ENCODE assay signal across 17 cellular contexts in the genomic region with DNA sequence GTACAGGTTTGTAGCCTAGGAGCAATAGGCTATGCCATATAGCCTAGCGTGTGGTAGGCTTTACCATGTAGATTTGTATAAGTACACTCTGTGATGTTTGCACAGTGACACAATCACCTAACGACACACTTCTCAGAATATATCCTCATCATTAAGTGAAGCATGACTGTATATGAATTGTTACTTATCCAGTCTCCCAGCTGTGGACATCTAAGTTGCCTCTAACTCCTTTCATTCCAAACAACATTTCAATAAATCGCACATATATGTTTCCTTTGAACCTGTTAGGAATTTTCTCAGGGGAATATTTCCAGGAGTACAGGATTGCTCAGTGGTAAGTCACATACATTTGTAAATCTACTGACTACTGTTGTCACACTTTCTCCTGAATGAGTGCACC.
A peak's percentile ranks its signal among the peaks of the same experiment; 100 is the strongest.
DNase-seq lines count a peak whose midpoint lies in the region; ATAC-seq, FAIRE-seq and TF ChIP-seq lines count a peak whose summit lies in the region.
"Had no signal": no experiment of that assay in that cellular context is flagged by ENCODE, and none has a peak within 500 bp of the region (broad histone marks: within the 10 kb centered on the region; RNA-seq: fewer than 3 reads in every experiment).

No MANE protein-coding gene starts in this region.

- H3K9me3 Mint-ChIP-seq in activated naive CD4-positive, alpha-beta T cell treated with anti-CD3 and anti-CD28 coated beads, Interleukin-2, amount 50 U/mL, for 24 hours = no peaks in the 10 kb centered on the region
- no peaks in the 10 kb centered on the region for H3K9me3 Mint-ChIP-seq in activated naive CD4-positive, alpha-beta T cell treated with anti-CD3 and anti-CD28 coated beads, Interleukin-2, amount 10 ng/mL, durations not matched to agents 7 days and 5 days

- no peaks in the 10 kb centered on the region for H3K27me3 Mint-ChIP-seq in activated naive CD4-positive, alpha-beta T cell treated with anti-CD3 and anti-CD28 coated beads, Interleukin-2, amount 50 U/mL, for 24 hours
- H3K27me3 Mint-ChIP-seq in activated naive CD4-positive, alpha-beta T cell treated with anti-CD3 and anti-CD28 coated beads, Interleukin-2, amount 10 ng/mL, durations not matched to agents 7 days and 5 days = no peaks in the 10 kb centered on the region

- no peaks in the 10 kb centered on the region for H3K36me3 ChIP-seq in bronchial epithelial cell (ENCODE audit: control insufficient read depth, insufficient read depth, low read length)

- peaks cover 23% of the 10 kb centered on the region for H3K36me3 Mint-ChIP-seq in activated naive CD4-positive, alpha-beta T cell treated with anti-CD3 and anti-CD28 coated beads, Interleukin-2, amount 50 U/mL, for 24 hours
- H3K36me3 Mint-ChIP-seq in activated naive CD4-positive, alpha-beta T cell treated with anti-CD3 and anti-CD28 coated beads, Interleukin-2, amount 10 ng/mL, durations not matched to agents 7 days and 5 days = peaks cover 69% of the 10 kb centered on the region

- no peak for DNase-seq in activated naive CD4-positive, alpha-beta T cell treated with anti-CD3 and anti-CD28 coated beads, Interleukin-2, amount 10 ng/mL, durations not matched to agents 7 days and 5 days
- DNase-seq in NCI-H510A (lab: John Stamatoyannopoulos, UW) (peak; percentile 52), bronchial epithelial cell (ENCODE audit: low read depth) (peak; percentile 20), foreskin melanocyte (no peak), anterior cingulate cortex (lab: John Stamatoyannopoulos, UW) (no peak)
- DNase-seq: COR-L47, DMS153, H7, NCI-H1105 treated with DMSO at 0.1 percent for 48 hours, NCI-H2029, NCI-H524 treated with DMSO at 0.1 percent for 48 hours, SHP77, SK-N-SH had no signal

- peak overlapping the region; percentile 36 for H3K27ac Mint-ChIP-seq in activated naive CD4-positive, alpha-beta T cell treated with anti-CD3 and anti-CD28 coated beads, Interleukin-2, amount 50 U/mL, for 24 hours
- H3K27ac Mint-ChIP-seq in activated naive CD4-positive, alpha-beta T cell treated with anti-CD3 and anti-CD28 coated beads, Interleukin-2, amount 10 ng/mL, durations not matched to agents 7 days and 5 days = no peak overlapping the region

- no peaks in the 10 kb centered on the region for H3K27me3 ChIP-seq in bronchial epithelial cell (ENCODE audit: control insufficient read depth, insufficient read depth, low read length)
- H3K27me3 ChIP-seq: BLaER1 treated with 17β-estradiol and CSF1 and Interleukin-3, amounts not matched to agents 10 nM and 100 nM had no signal

- no peak for TF ChIP-seq CTCF in bronchial epithelial cell (IDR thresholded peaks at IDR 0.05; ENCODE audit: insufficient read depth, low read length, severe bottlenecking)

- no peak for ATAC-seq in GM18511 (IDR thresholded peaks at IDR 0.05; ENCODE audit: unreplicated experiment)

- peaks cover 83% of the 10 kb centered on the region for H3K4me1 Mint-ChIP-seq in activated naive CD4-positive, alpha-beta T cell treated with anti-CD3 and anti-CD28 coated beads, Interleukin-2, amount 50 U/mL, for 24 hours
- H3K4me1 Mint-ChIP-seq in activated naive CD4-positive, alpha-beta T cell treated with anti-CD3 and anti-CD28 coated beads, Interleukin-2, amount 10 ng/mL, durations not matched to agents 7 days and 5 days = peaks cover 51% of the 10 kb centered on the region

- no peak overlapping the region for H3K4me3 ChIP-seq in bronchial epithelial cell (ENCODE audit: low read depth, low read length)
- H3K4me3 ChIP-seq: BLaER1 treated with 17β-estradiol and CSF1 and Interleukin-3, amounts not matched to agents 10 nM and 100 nM had no signal

- CTCF ChIA-PET in activated naive CD4-positive, alpha-beta T cell treated with anti-CD3 and anti-CD28 coated beads, Interleukin-2, amount 10 ng/mL, durations not matched to agents 7 days and 5 days (lab: Charles Lee) = no interaction called here

- no peak overlapping the region for H3K4me3 Mint-ChIP-seq in activated naive CD4-positive, alpha-beta T cell treated with anti-CD3 and anti-CD28 coated beads, Interleukin-2, amount 50 U/mL, for 24 hours
- H3K4me3 Mint-ChIP-seq in activated naive CD4-positive, alpha-beta T cell treated with anti-CD3 and anti-CD28 coated beads, Interleukin-2, amount 10 ng/mL, durations not matched to agents 7 days and 5 days = no peak overlapping the region

- FAIRE-seq in bronchial epithelial cell (lab: Jason Lieb, UNC) = no peak
- FAIRE-seq: A204.1 had no signal

Comparison
In these comparisons a context has a peak if more than half of its experiments do, and no peak if none do; other contexts are left out.
1. DNase-seq: peak in NCI-H510A (single experiment) and bronchial epithelial cell (single experiment); none in activated naive CD4-positive, alpha-beta T cell treated with anti-CD3 and anti-CD28 coated beads, Interleukin-2, amount 10 ng/mL, durations not matched to agents 7 days and 5 days (single experiment), foreskin melanocyte (single experiment) and anterior cingulate cortex (0 of 58).